Comparison of ENCODE assay signal across 28 cellular contexts in the genomic region with DNA sequence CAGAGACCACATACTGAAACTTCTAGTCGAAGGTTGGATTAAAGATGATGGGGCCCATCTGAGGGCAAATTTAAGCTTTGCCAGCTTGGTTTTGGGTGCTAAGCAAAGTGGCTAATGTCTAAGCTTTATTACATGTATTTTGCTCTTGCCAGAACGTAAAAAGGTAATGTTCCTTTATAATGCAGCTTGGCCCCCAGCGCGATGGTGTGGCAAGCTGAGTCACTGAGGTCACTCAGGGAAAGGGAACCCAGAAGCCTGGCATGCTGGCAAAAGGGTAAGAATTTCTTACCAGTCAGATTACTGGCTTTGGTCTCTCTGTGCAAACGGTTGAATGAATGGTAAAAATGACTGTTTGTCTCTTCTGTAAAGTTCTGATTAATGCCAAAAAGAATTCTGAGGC.
"Had no signal": no experiment of that assay in that cellular context is flagged by ENCODE, and none has a peak within 500 bp of the region (broad histone marks: within the 10 kb centered on the region; RNA-seq: fewer than 3 reads in every experiment).

No MANE protein-coding gene starts in this region.

- H3K27me3 ChIP-seq: body of pancreas, esophagus squamous epithelium, gastroesophageal sphincter, heart right ventricle had no signal

- H3K4me3 Mint-ChIP-seq: activated CD4-positive, alpha-beta T cell treated with anti-CD3 and anti-CD28 coated beads, Interleukin-2, amount 10 ng/mL, durations not matched to agents 7 days and 5 days; activated CD8-positive, alpha-beta T cell treated with anti-CD3 and anti-CD28 coated beads for 36 hours; activated naive CD8-positive, alpha-beta T cell; activated T-cell treated with anti-CD3 and anti-CD28 coated beads, Interleukin-2, amount 50 U/mL, for 4 hours; activated T-helper 17 cell treated with anti-CD3 and anti-CD28 coated beads, Interleukin-2, amount 50 U/mL, for 72 hours; T-helper 17 cell; T-helper 2 cell treated with Interferon-gamma antibody and Interleukin-4, amounts not matched to agents 5 μg/mL and 100 μg/mL, for 36 hours had no signal

- H3K4me3 ChIP-seq: body of pancreas, esophagus squamous epithelium, gastroesophageal sphincter, heart right ventricle had no signal

- H3K36me3 ChIP-seq: esophagus squamous epithelium, gastroesophageal sphincter, heart right ventricle had no signal

- H3K36me3 Mint-ChIP-seq: activated naive CD8-positive, alpha-beta T cell had no signal

- H3K27me3 Mint-ChIP-seq: activated CD4-positive, alpha-beta T cell treated with anti-CD3 and anti-CD28 coated beads, Interleukin-2, amount 10 ng/mL, durations not matched to agents 7 days and 5 days; activated CD8-positive, alpha-beta T cell treated with anti-CD3 and anti-CD28 coated beads for 36 hours; activated naive CD8-positive, alpha-beta T cell; activated T-helper 17 cell treated with anti-CD3 and anti-CD28 coated beads, Interleukin-2, amount 50 U/mL, for 72 hours; T-helper 17 cell had no signal

- H3K27ac Mint-ChIP-seq: activated CD4-positive, alpha-beta T cell treated with anti-CD3 and anti-CD28 coated beads, Interleukin-2, amount 10 ng/mL, durations not matched to agents 7 days and 5 days; activated CD8-positive, alpha-beta T cell treated with anti-CD3 and anti-CD28 coated beads for 36 hours; activated naive CD8-positive, alpha-beta T cell; activated T-helper 17 cell treated with anti-CD3 and anti-CD28 coated beads, Interleukin-2, amount 50 U/mL, for 72 hours; T-helper 17 cell; T-helper 2 cell treated with Interferon-gamma antibody and Interleukin-4, amounts not matched to agents 5 μg/mL and 100 μg/mL, for 36 hours had no signal

- H3K4me1 ChIP-seq: body of pancreas, esophagus squamous epithelium, gastroesophageal sphincter, heart right ventricle had no signal

- ATAC-seq: activated CD8-positive, alpha-beta T cell treated with anti-CD3 and anti-CD28 coated beads for 36 hours; activated T-cell treated with anti-CD3 and anti-CD28 coated beads, Interleukin-2, amount 50 U/mL, for 4 hours; activated T-helper 17 cell treated with anti-CD3 and anti-CD28 coated beads, Interleukin-2, amount 50 U/mL, for 72 hours; body of pancreas; gastroesophageal sphincter; heart right ventricle; T-helper 17 cell had no signal

- DNase-seq: activated CD4-positive, alpha-beta T cell treated with anti-CD3 and anti-CD28 coated beads for 4 hours; activated CD4-positive, alpha-beta T cell treated with anti-CD3 and anti-CD28 coated beads, Interleukin-2, amount 10 ng/mL, durations not matched to agents 7 days and 5 days; activated CD4-positive, alpha-beta T cell treated with anti-CD3 and anti-CD28 coated beads, Interleukin-2, amount 50 U/mL, for 4 hours; activated CD4-positive, CD25-positive, alpha-beta regulatory T cell; activated CD4-positive, CD25-positive, alpha-beta regulatory T cell treated with anti-CD3 and anti-CD28 coated beads, Interleukin-2, amount 50 U/mL, for 72 hours; activated CD8-positive, alpha-beta memory T cell treated with anti-CD3 and anti-CD28 coated beads for 24 hours; activated CD8-positive, alpha-beta T cell treated with anti-CD3 and anti-CD28 coated beads for 36 hours; activated effector memory CD4-positive, alpha-beta T cell treated with Interleukin-2 at 50 U/mL for 16 hours; activated gamma-delta T cell treated with Interleukin-2 at 50 U/mL for 16 hours; activated naive CD4-positive, alpha-beta T cell treated with anti-CD3 and anti-CD28 coated beads, Interleukin-2, amount 50 U/mL, for 16 hours; activated naive CD4-positive, alpha-beta T cell treated with Interleukin-2 at 50 U/mL for 16 hours; activated T-cell treated with anti-CD3 and anti-CD28 coated beads, Interleukin-2, amount 50 U/mL, for 4 hours; amygdala; aorta; body of pancreas; caudate nucleus; effector CD8-positive, alpha-beta T cell; esophagus squamous epithelium; foreskin melanocyte; heart right ventricle; T-helper 1 cell; T-helper 17 cell; T1000 had no signal

- H3K4me1 Mint-ChIP-seq: activated CD4-positive, alpha-beta T cell treated with anti-CD3 and anti-CD28 coated beads, Interleukin-2, amount 10 ng/mL, durations not matched to agents 7 days and 5 days; activated T-helper 17 cell treated with anti-CD3 and anti-CD28 coated beads, Interleukin-2, amount 50 U/mL, for 72 hours; T-helper 17 cell had no signal

- H3K27ac ChIP-seq: body of pancreas, epithelial cell of prostate, esophagus squamous epithelium, gastroesophageal sphincter, heart right ventricle had no signal
